In the genomic region with DNA sequence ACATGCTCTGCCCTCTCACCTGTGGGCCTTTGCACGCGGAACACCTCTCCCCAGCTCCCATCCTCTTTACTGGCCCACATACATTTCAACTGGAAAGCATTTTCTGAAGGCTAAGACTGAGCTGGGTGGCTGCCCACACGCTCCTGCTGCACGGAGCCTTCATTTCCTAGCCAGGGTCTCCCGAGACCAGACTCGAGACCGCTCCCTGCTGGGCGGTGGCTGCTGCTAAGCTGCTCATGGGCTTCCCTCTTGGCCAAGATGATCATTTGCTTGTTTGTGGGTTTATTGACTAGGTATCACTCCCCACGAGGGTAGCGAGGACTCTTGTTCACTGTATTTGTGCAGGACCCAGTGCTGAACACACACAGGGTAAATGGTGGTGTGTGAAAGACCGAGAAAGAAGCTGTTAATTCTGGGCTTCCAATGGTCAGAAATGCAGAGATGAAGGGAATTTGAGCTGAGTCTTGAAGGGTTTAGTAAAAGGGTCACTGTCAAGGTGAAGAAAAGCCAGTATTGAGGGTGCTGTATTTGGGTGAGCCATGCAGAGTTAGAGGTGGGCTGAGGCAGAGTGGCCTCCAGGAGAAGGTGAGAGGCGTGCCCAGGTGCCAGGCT, we compare ENCODE assay signal across 1 cellular context.
TF ChIP-seq lines count a peak whose summit lies in the region.

No MANE protein-coding gene starts in this region.

TF ChIP-seq in WTC11, 78 proteins besides CTCF, POLR2A, EP300 and RAD21 (continued from another document):
- TF ChIP-seq, protein P1, sequence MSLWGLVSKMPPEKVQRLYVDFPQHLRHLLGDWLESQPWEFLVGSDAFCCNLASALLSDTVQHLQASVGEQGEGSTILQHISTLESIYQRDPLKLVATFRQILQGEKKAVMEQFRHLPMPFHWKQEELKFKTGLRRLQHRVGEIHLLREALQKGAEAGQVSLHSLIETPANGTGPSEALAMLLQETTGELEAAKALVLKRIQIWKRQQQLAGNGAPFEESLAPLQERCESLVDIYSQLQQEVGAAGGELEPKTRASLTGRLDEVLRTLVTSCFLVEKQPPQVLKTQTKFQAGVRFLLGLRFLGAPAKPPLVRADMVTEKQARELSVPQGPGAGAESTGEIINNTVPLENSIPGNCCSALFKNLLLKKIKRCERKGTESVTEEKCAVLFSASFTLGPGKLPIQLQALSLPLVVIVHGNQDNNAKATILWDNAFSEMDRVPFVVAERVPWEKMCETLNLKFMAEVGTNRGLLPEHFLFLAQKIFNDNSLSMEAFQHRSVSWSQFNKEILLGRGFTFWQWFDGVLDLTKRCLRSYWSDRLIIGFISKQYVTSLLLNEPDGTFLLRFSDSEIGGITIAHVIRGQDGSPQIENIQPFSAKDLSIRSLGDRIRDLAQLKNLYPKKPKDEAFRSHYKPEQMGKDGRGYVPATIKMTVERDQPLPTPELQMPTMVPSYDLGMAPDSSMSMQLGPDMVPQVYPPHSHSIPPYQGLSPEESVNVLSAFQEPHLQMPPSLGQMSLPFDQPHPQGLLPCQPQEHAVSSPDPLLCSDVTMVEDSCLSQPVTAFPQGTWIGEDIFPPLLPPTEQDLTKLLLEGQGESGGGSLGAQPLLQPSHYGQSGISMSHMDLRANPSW (CRISPR knock-in tag; conservative IDR thresholded peaks at IDR 0.05; ENCODE audit: low read depth), result no peak
- TF ChIP-seq, protein P2, sequence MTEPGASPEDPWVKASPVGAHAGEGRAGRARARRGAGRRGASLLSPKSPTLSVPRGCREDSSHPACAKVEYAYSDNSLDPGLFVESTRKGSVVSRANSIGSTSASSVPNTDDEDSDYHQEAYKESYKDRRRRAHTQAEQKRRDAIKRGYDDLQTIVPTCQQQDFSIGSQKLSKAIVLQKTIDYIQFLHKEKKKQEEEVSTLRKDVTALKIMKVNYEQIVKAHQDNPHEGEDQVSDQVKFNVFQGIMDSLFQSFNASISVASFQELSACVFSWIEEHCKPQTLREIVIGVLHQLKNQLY (CRISPR knock-in tag; IDR thresholded peaks at IDR 0.05), result no peak
- TF ChIP-seq, protein P3, sequence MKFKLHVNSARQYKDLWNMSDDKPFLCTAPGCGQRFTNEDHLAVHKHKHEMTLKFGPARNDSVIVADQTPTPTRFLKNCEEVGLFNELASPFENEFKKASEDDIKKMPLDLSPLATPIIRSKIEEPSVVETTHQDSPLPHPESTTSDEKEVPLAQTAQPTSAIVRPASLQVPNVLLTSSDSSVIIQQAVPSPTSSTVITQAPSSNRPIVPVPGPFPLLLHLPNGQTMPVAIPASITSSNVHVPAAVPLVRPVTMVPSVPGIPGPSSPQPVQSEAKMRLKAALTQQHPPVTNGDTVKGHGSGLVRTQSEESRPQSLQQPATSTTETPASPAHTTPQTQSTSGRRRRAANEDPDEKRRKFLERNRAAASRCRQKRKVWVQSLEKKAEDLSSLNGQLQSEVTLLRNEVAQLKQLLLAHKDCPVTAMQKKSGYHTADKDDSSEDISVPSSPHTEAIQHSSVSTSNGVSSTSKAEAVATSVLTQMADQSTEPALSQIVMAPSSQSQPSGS (CRISPR knock-in tag; IDR thresholded peaks at IDR 0.05; ENCODE audit: borderline replicate concordance, low read depth), result no peak
- TF ChIP-seq CBFB (CRISPR knock-in tag; IDR thresholded peaks at IDR 0.05; ENCODE audit: low read depth) (no peak), ZNF317 (CRISPR knock-in tag; IDR thresholded peaks at IDR 0.05; ENCODE audit: borderline replicate concordance, low read depth) (no peak), MYBL2 (CRISPR knock-in tag; IDR thresholded peaks at IDR 0.05) (no peak), GTF2I (CRISPR knock-in tag; conservative IDR thresholded peaks at IDR 0.05) (no peak)
- TF ChIP-seq, protein P4, sequence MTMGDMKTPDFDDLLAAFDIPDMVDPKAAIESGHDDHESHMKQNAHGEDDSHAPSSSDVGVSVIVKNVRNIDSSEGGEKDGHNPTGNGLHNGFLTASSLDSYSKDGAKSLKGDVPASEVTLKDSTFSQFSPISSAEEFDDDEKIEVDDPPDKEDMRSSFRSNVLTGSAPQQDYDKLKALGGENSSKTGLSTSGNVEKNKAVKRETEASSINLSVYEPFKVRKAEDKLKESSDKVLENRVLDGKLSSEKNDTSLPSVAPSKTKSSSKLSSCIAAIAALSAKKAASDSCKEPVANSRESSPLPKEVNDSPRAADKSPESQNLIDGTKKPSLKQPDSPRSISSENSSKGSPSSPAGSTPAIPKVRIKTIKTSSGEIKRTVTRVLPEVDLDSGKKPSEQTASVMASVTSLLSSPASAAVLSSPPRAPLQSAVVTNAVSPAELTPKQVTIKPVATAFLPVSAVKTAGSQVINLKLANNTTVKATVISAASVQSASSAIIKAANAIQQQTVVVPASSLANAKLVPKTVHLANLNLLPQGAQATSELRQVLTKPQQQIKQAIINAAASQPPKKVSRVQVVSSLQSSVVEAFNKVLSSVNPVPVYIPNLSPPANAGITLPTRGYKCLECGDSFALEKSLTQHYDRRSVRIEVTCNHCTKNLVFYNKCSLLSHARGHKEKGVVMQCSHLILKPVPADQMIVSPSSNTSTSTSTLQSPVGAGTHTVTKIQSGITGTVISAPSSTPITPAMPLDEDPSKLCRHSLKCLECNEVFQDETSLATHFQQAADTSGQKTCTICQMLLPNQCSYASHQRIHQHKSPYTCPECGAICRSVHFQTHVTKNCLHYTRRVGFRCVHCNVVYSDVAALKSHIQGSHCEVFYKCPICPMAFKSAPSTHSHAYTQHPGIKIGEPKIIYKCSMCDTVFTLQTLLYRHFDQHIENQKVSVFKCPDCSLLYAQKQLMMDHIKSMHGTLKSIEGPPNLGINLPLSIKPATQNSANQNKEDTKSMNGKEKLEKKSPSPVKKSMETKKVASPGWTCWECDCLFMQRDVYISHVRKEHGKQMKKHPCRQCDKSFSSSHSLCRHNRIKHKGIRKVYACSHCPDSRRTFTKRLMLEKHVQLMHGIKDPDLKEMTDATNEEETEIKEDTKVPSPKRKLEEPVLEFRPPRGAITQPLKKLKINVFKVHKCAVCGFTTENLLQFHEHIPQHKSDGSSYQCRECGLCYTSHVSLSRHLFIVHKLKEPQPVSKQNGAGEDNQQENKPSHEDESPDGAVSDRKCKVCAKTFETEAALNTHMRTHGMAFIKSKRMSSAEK (CRISPR knock-in tag; IDR thresholded peaks at IDR 0.05; ENCODE audit: borderline replicate concordance), result no peak
- TF ChIP-seq, protein P5, sequence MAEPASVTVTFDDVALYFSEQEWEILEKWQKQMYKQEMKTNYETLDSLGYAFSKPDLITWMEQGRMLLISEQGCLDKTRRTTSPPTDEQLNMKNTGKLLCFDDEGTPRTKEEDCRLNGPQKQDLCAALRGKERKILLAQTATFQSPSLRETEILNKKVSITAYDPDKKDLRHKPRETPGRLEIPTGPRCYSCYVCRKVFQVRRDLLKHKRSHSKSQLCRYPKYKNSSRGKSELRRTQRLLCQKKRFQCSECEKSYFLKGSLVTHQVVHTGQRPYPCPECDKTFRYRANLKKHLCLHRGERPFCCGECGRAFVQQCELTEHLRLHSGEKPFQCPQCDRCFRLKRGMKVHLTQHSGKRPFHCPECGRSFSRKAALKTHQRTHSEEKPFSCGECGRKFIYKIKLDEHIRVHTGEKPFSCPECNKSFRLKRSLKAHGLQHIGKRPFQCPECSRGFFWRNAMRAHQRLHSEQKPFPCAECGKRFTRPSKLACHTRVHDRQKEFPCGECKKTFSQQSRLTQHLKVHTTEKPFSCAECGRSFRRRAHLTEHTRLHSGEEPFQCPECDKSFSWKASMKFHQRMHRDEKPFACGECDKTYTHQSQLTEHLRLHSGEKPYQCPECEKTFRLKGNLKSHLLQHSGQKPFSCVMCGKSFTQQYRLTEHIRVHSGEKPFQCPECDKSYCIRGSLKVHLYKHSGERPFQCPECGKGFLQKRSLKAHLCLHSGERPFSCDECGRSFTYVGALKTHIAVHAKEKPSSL (CRISPR knock-in tag; conservative IDR thresholded peaks at IDR 0.05), result no peak
- TF ChIP-seq, protein P6, sequence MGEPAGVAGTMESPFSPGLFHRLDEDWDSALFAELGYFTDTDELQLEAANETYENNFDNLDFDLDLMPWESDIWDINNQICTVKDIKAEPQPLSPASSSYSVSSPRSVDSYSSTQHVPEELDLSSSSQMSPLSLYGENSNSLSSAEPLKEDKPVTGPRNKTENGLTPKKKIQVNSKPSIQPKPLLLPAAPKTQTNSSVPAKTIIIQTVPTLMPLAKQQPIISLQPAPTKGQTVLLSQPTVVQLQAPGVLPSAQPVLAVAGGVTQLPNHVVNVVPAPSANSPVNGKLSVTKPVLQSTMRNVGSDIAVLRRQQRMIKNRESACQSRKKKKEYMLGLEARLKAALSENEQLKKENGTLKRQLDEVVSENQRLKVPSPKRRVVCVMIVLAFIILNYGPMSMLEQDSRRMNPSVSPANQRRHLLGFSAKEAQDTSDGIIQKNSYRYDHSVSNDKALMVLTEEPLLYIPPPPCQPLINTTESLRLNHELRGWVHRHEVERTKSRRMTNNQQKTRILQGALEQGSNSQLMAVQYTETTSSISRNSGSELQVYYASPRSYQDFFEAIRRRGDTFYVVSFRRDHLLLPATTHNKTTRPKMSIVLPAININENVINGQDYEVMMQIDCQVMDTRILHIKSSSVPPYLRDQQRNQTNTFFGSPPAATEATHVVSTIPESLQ (CRISPR knock-in tag; IDR thresholded peaks at IDR 0.05), result no peak
